ENCODE assay signal across 8 cellular contexts in genomic region chr3:58490860-58491501, GRCh38. TPM values are rescaled to one million over a fixed set of nuclear protein-coding genes. Genes with fewer than 3 reads are reported as not detected.
DNase-seq lines count a peak whose midpoint lies in the region; ATAC-seq and TF ChIP-seq lines count a peak whose summit lies in the region.

No MANE protein-coding gene starts in this region.

- WGBS in psoas muscle, 3 donors, result 53 to 68% (median 58%) methylated on average over 19 of the region's 19 CpGs

- CTCF ChIA-PET in T-cell (lab: Charles Lee), result interaction anchor here (0.6 to 5.1 kb wide), 13 partner anchors 8 to 185 kb away, joined by 3 to 53 read pairs (median 4); partner anchors contain the start of genes PDHB (in 2 of the 2), HTD2 (in 1 of the 2), PXK (in 1 of the 2) and RPP14 (in 1 of the 2)

- DNase-seq in GM06990 (ENCODE audit: extremely low read depth, insufficient read length) (no peak), T-cell (peak in 4 of 34 experiments; percentile 2 to 7 (median 4)), fibroblast of villous mesenchyme (ENCODE audit: low read depth) (no peak), psoas muscle (peak; percentile 28 to 62), NCI-H526 treated with DMSO at 0.1 percent for 48 hours (lab: John Stamatoyannopoulos, UW) (no peak)

- peak overlapping the region; percentile 60 to 80 (median 61) for H3K4me3 Mint-ChIP-seq in T-cell

- H3K4me1 Mint-ChIP-seq in T-cell, result peaks cover 45 to 53% (median 53%) of the 10 kb centered on the region in 3 donors

- POLR2A ChIA-PET in T-cell (lab: Charles Lee), result interaction anchor here in 1 of 2 donors (0.5 kb wide), 1 partner anchor 13 kb away, joined by 7 read pairs; no protein-coding TSS in a partner anchor

- H3K9me3 Mint-ChIP-seq in T-cell, result no peaks in the 10 kb centered on the region

- no peak for TF ChIP-seq CTCF in GM06990 (IDR thresholded peaks at IDR 0.05; ENCODE audit: insufficient read depth, low read length, poor library complexity, severe bottlenecking)
- TF ChIP-seq CTCF in fibroblast of villous mesenchyme (IDR thresholded peaks at IDR 0.05; ENCODE audit: insufficient read depth, low read depth, low read length), result no peak
- TF ChIP-seq CTCF in psoas muscle (IDR thresholded peaks at IDR 0.05), result no peak

- H3K36me3 Mint-ChIP-seq in T-cell, result no peaks in the 10 kb centered on the region

- peak overlapping the region; percentile 44 for H3K4me3 ChIP-seq in GM06990 (replicated peaks; ENCODE audit: low read depth, low read length)
- peak overlapping the region; percentile 58 for H3K4me3 ChIP-seq in fibroblast of villous mesenchyme (ENCODE audit: low read depth, low read length)
- peak overlapping the region; percentile 63 for H3K4me3 ChIP-seq in psoas muscle

- ATAC-seq in T-cell (replicated peaks in 1 of 4), result no peak
- ATAC-seq in psoas muscle, result peak; percentile 5 to 29 (median 11)
- no peak for ATAC-seq in HG03097 (IDR thresholded peaks at IDR 0.05; ENCODE audit: low FRiP score, unreplicated experiment)
- no peak for ATAC-seq in GM19467 (IDR thresholded peaks at IDR 0.05; ENCODE audit: unreplicated experiment)
- ATAC-seq in GM21390 (IDR thresholded peaks at IDR 0.05; ENCODE audit: unreplicated experiment), result no peak

- H3K27ac ChIP-seq in psoas muscle, result peak overlapping the region; percentile 76

- H3K27ac Mint-ChIP-seq in T-cell, result peak overlapping the region; percentile 90 to 91

- no peaks in the 10 kb centered on the region for H3K27me3 Mint-ChIP-seq in T-cell

- intact Hi-C loops in psoas muscle (cut with DNase I), result loop anchor here in 1 of 2 donors (5.0 kb wide), 1 partner anchor 59 kb away; the partner anchor contains the start of gene PDHB

- H3K36me3 ChIP-seq in GM06990 (ENCODE audit: control insufficient read depth, insufficient read depth, low read length) (no peaks in the 10 kb centered on the region), psoas muscle (ENCODE audit: insufficient read depth in 1 of 2, low read depth in 1 of 2) (no peaks in the 10 kb centered on the region)

- no peaks in the 10 kb centered on the region for H3K27me3 ChIP-seq in GM06990 (replicated peaks; ENCODE audit: control insufficient read depth, insufficient read depth, low read length)
- H3K27me3 ChIP-seq in psoas muscle (ENCODE audit: insufficient read depth in 3 of 3, low read length in 2 of 3), result no peaks in the 10 kb centered on the region

- peaks cover 38% of the 10 kb centered on the region for H3K4me1 ChIP-seq in psoas muscle

- H3K9me3 ChIP-seq in psoas muscle, result no peaks in the 10 kb centered on the region

RNA-seq across cellular contexts. Expression of gene KCTD6, which starts 0.9 kb away (rescaled TPM):
- total RNA-seq in T-cell (1 to 10 TPM; 6.6 to 9.4 (median 7.8) TPM), fibroblast of villous mesenchyme (8.1 and 10.4 TPM in 2 replicates), psoas muscle (10 to 100 TPM in 1 of 4 donors, 1 to 10 TPM in 3; 5.8 to 11.0 (median 6.9) TPM)
- polyA plus RNA-seq in psoas muscle, result 1 to 10 TPM; 2.6 to 9.8 (median 6.5) TPM

RNA-seq across cellular contexts. Expression of gene ACOX2, which starts 46.0 kb away (rescaled TPM):
- total RNA-seq in T-cell (under 1 TPM in 1 of 5 donors, not detected in 4; 0.23 TPM), fibroblast of villous mesenchyme (12.1 and 13.9 TPM in 2 replicates), psoas muscle (10 to 100 TPM in 2 of 4 donors, 1 to 10 TPM in 2; 1.8 to 18.1 (median 8.7) TPM)
- polyA plus RNA-seq in psoas muscle, result 1 to 10 TPM; 2.2 to 4.4 (median 2.4) TPM

RNA-seq across cellular contexts. Expression of gene PDHB, which starts 57.3 kb away (rescaled TPM):
- total RNA-seq in T-cell (10 to 100 TPM; 27.0 to 54.2 (median 49.2) TPM), fibroblast of villous mesenchyme (102 and 114 TPM in 2 replicates), psoas muscle (100 to 1,000 TPM; 105 to 158 (median 128) TPM)
- polyA plus RNA-seq in psoas muscle, result 100 to 1,000 TPM; 116 to 137 (median 131) TPM

Comparison
In these comparisons a context has a peak if more than half of its experiments do, and no peak if none do; other contexts are left out.
1. DNase-seq: peak in psoas muscle (2 of 2); none in GM06990 (single experiment), fibroblast of villous mesenchyme (single experiment) and NCI-H526 treated with DMSO at 0.1 percent for 48 hours (single experiment).
2. ATAC-seq: peak in psoas muscle (4 of 4); none in T-cell (0 of 4), HG03097 (single experiment), GM19467 (single experiment) and GM21390 (single experiment).
3. Peak in every context shown above with its lines, with median percentiles within 50 percentile points of each other: H3K4me3 ChIP-seq.